Comparison of ENCODE assay signal across 17 cellular contexts in the genomic region with DNA sequence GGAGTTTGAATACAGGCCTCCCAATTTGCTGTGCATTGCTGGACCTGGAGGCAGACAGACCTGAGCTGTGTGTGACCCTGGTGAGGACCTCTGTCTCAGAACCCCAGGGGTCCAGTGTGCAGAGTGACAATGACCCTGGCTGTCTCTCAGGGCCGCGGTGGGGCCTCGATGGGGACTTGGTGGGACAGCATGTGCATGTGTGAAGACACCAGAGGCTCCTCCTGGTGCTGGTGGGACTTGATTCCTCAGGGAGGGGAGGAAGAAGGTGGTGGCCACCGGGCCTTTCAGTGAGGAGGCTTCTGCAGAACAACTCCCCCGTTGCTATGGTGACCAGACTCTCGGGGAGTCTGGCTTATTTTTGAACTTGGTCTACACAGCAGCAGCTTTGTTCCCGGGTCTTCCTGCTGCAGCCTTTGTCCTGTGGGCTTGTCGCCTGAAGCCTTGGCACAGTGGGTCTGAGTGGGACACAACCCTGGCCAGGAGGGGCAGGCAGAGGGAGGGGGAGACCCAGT. TPM values are rescaled to one million over a fixed set of nuclear protein-coding genes. Genes with fewer than 3 reads are reported as not detected.
DNase-seq lines count a peak whose midpoint lies in the region; ATAC-seq and TF ChIP-seq lines count a peak whose summit lies in the region.
"Had no signal": no experiment of that assay in that cellular context is flagged by ENCODE, and none has a peak within 500 bp of the region (broad histone marks: within the 10 kb centered on the region; RNA-seq: fewer than 3 reads in every experiment).

No MANE protein-coding gene starts in this region.

- H3K4me3 ChIP-seq in A673 (ENCODE audit: low read depth, low read length, poor library complexity, severe bottlenecking) = no peak overlapping the region
- H3K4me3 ChIP-seq: GM12878 had no signal

- H3K27me3 Mint-ChIP-seq in neural crest cell (ENCODE audit: low read depth) = peaks cover 3% of the 10 kb centered on the region
- H3K27me3 Mint-ChIP-seq: CD4-positive, CD25-positive, alpha-beta regulatory T cell had no signal

- no peak overlapping the region for H3K27ac Mint-ChIP-seq in neural crest cell (ENCODE audit: unreplicated experiment)
- H3K27ac Mint-ChIP-seq: CD4-positive, CD25-positive, alpha-beta regulatory T cell; HFFc6 had no signal

- POLR2A ChIA-PET in A673 (lab: Charles Lee; ENCODE audit: low non-redundant PET) = interaction anchor here (0.7 kb wide), 1 partner anchor 105 kb away, joined by 12 read pairs; no protein-coding TSS in a partner anchor

- H3K36me3 ChIP-seq in A673 (ENCODE audit: insufficient read depth, low read length, poor library complexity, severe bottlenecking) = peaks cover 47% of the 10 kb centered on the region

- CTCF ChIA-PET in A673 (lab: Charles Lee) = interaction anchor here (0.7 kb wide), 1 partner anchor 79 kb away, joined by 6 read pairs; no protein-coding TSS in a partner anchor

- H3K4me1 ChIP-seq in A673 (ENCODE audit: insufficient read depth, low read length, poor library complexity, severe bottlenecking) = no peaks in the 10 kb centered on the region

- TF ChIP-seq CTCF in A673 (conservative IDR thresholded peaks at IDR 0.05; ENCODE audit: low read depth, low read length) = no peak
- no peak for TF ChIP-seq CTCF in neural crest cell (conservative IDR thresholded peaks at IDR 0.05)

- peak overlapping the region; percentile 18 for H3K4me3 Mint-ChIP-seq in neural crest cell
- H3K4me3 Mint-ChIP-seq: CD4-positive, CD25-positive, alpha-beta regulatory T cell; HFFc6 had no signal

- no peaks in the 10 kb centered on the region for H3K27me3 ChIP-seq in A673 (replicated peaks; ENCODE audit: insufficient read depth, low read depth, low read length, poor library complexity)

- no peak for ATAC-seq in GM18867 (IDR thresholded peaks at IDR 0.05; ENCODE audit: unreplicated experiment)
- ATAC-seq: GM12878 had no signal

- peaks cover 26% of the 10 kb centered on the region for H3K9me3 Mint-ChIP-seq in neural crest cell

- no peak overlapping the region for H3K27ac ChIP-seq in A673 (ENCODE audit: low read depth, low read length, poor library complexity, severe bottlenecking)

- no TSS peak for BruUV-seq in A673 (replicated peaks; lab: Mats Ljungman, UMichigan)

- peaks cover 13% of the 10 kb centered on the region for H3K9me3 ChIP-seq in A673 (ENCODE audit: low read depth, low read length, poor library complexity, severe bottlenecking)

- H3K4me1 Mint-ChIP-seq in neural crest cell = peaks cover 20% of the 10 kb centered on the region

- DNase-seq in A673 (ENCODE audit: low spot score) (peak; percentile 37), COLO829 (ENCODE audit: low spot score) (peak; percentile 42), NCI-H69 (lab: John Stamatoyannopoulos, UW) (peak; percentile 25), neural crest cell (ENCODE audit: low read depth, low spot score) (peak; percentile 42), NCI-H345 treated with DMSO at 0.1 percent for 48 hours (lab: John Stamatoyannopoulos, UW; ENCODE audit: unreplicated experiment) (no peak), NCI-H2029 treated with DMSO at 0.1 percent for 48 hours (lab: John Stamatoyannopoulos, UW) (no peak)
- DNase-seq: Calu3; CD4-positive, CD25-positive, alpha-beta regulatory T cell; DND-41; HFFc6; NCI-H1417 treated with DMSO at 0.1 percent for 48 hours; NCI-H1930; NCI-H510A treated with DMSO at 0.1 percent for 48 hours; NK-92 treated with Interleukin-12 subunit alpha and Interleukin-12 subunit beta, amount 100 ng/mL, for 24 hours; T-helper 2 cell had no signal

- peaks cover 44% of the 10 kb centered on the region for H3K36me3 Mint-ChIP-seq in neural crest cell (ENCODE audit: low read depth)

- intact Hi-C loops in A673 (cut with micrococcal nuclease; ENCODE audit: unreplicated experiment) = no loop called here

RNA-seq across cellular contexts. Expression of gene MCM5, which starts 35.3 kb away (rescaled TPM):
- 245 and 261 TPM in 2 replicates for total RNA-seq in A673 (2021)
- total RNA-seq in neural crest cell = 174 and 187 TPM in 2 replicates

RNA-seq across cellular contexts. Expression of gene HMOX1, which starts 54.4 kb away (rescaled TPM):
- 2.5 and 2.8 TPM in 2 replicates for total RNA-seq in A673 (2021)
- 2.2 and 2.4 TPM in 2 replicates for total RNA-seq in neural crest cell
- total RNA-seq: CD4-positive, CD25-positive, alpha-beta regulatory T cell had no signal

Comparison
In these comparisons a context has a peak if more than half of its experiments do, and no peak if none do; other contexts are left out.
1. DNase-seq: peak in A673 (single experiment), COLO829 (single experiment), NCI-H69 (single experiment) and neural crest cell (single experiment); none in NCI-H345 treated with DMSO at 0.1 percent for 48 hours (single experiment) and NCI-H2029 treated with DMSO at 0.1 percent for 48 hours (single experiment).